Comparison of ENCODE assay signal across 25 cellular contexts in the genomic region with DNA sequence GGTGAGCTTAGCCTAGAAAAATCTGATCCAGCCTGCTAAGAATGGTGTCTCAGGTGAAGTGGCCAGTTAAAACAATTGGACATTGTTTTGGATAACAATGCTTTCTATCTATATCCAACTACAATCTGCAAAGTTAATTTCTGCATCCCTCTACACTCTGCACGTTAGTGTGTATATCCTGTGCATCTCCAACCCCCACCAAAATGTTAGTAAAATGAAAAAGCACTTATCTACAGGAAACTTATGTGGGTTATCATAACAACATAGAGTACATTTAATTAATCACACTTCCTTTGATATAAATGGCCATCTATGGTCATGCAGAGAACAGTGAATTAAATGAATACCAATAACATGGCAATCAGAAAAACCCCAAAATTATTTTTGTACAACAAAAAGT.
"Had no signal": no experiment of that assay in that cellular context is flagged by ENCODE, and none has a peak within 500 bp of the region (broad histone marks: within the 10 kb centered on the region; RNA-seq: fewer than 3 reads in every experiment).

No MANE protein-coding gene starts in this region.

- H3K9me3 ChIP-seq: esophagus squamous epithelium, neutrophil, pancreas, upper lobe of left lung had no signal

- H3K27ac ChIP-seq: brain microvascular endothelial cell, esophagus squamous epithelium, neutrophil, pancreas, VCaP had no signal

- ATAC-seq: natural killer cell treated with Interleukin-12 subunit alpha and Interleukin-12 subunit beta and Interleukin-15 and Interleukin-18, amount 100 ng/mL, for 72 hours; sciatic nerve; stimulated activated naive CD8-positive, alpha-beta T cell treated with anti-CD3 and anti-CD28 coated beads, Interleukin-15, amount 100 ng/mL, for 72 hours had no signal

- DNase-seq: activated CD4-positive, alpha-beta T cell treated with anti-CD3 and anti-CD28 coated beads, Interleukin-2, amount 50 U/mL, for 1 hour; activated CD4-positive, CD25-positive, alpha-beta regulatory T cell treated with anti-CD3 and anti-CD28 coated beads, Interleukin-2, amount 50 U/mL, for 72 hours; activated CD8-positive, alpha-beta memory T cell treated with anti-CD3 and anti-CD28 coated beads for 24 hours; activated CD8-positive, alpha-beta memory T cell treated with anti-CD3 and anti-CD28 coated beads, Interleukin-2, amount 50 U/mL, for 48 hours; activated effector memory CD4-positive, alpha-beta T cell treated with anti-CD3 and anti-CD28 coated beads, Interleukin-2, amount 50 U/mL, for 16 hours; activated naive CD4-positive, alpha-beta T cell treated with anti-CD3 and anti-CD28 coated beads, Interleukin-2, amount 50 U/mL, for 16 hours; activated T-cell treated with anti-CD3 and anti-CD28 coated beads, Interleukin-2, amount 50 U/mL, for 48 hours; aorta; brain microvascular endothelial cell; cortex of kidney; effector CD8-positive, alpha-beta T cell; esophagus squamous epithelium; hypothalamus; islet precursor cell; pancreas; stimulated activated CD4-positive, alpha-beta T cell treated with anti-CD3 and anti-CD28 coated beads, Interleukin-4, amount 100 ng/mL, for 1 hour; stimulated activated naive CD8-positive, alpha-beta T cell treated with anti-CD3 and anti-CD28 coated beads, Interleukin-15, amount 100 ng/mL, for 72 hours; T-helper 1 cell; T-helper 9 cell; upper lobe of left lung had no signal

- H3K4me2 ChIP-seq: smooth muscle cell had no signal

- H3K36me3 ChIP-seq: brain microvascular endothelial cell, esophagus squamous epithelium, neutrophil, pancreas, upper lobe of left lung had no signal

- H3K27me3 ChIP-seq: brain microvascular endothelial cell, esophagus squamous epithelium, neutrophil, pancreas, upper lobe of left lung had no signal

- H3K4me3 ChIP-seq: esophagus squamous epithelium, pancreas, smooth muscle cell, upper lobe of left lung had no signal
